Comparison of ENCODE assay signal across 8 cellular contexts in genomic region chr17:75404223-75404738, GRCh38. TPM values are rescaled to one million over a fixed set of nuclear protein-coding genes. Genes with fewer than 3 reads are reported as not detected.
DNase-seq lines count a peak whose midpoint lies in the region; ATAC-seq and TF ChIP-seq lines count a peak whose summit lies in the region.

No MANE protein-coding gene starts in this region.

- peak overlapping the region; percentile 90 for H3K4me3 Mint-ChIP-seq in activated CD4-positive, alpha-beta T cell treated with anti-CD3 and anti-CD28 coated beads for 36 hours

- peak overlapping the region; percentile 88 to 99 for H3K27ac ChIP-seq in left lung

- H3K27me3 Mint-ChIP-seq in activated CD4-positive, alpha-beta T cell treated with anti-CD3 and anti-CD28 coated beads for 36 hours, result no peaks in the 10 kb centered on the region

- DNase-seq in AG04449 (ENCODE audit: low read depth, low spot score), result no peak
- DNase-seq in GM20000 (ENCODE audit: low spot score), result peak; percentile 63
- DNase-seq in NCI-H460 (ENCODE audit: extremely low read depth, low read depth), result peak; percentile 74
- peak; percentile 76 for DNase-seq in activated CD4-positive, alpha-beta T cell treated with anti-CD3 and anti-CD28 coated beads for 36 hours
- peak; percentile 87 for DNase-seq in dermis blood vessel endothelial cell
- peak in 1 of 2 donors; percentile 55 for DNase-seq in left lung
- peak; percentile 40 for DNase-seq in stimulated activated CD4-positive, alpha-beta T cell treated with anti-CD3 and anti-CD28 coated beads, Interleukin-4, amount 100 ng/mL, for 1 hour

- H3K9me3 Mint-ChIP-seq in activated CD4-positive, alpha-beta T cell treated with anti-CD3 and anti-CD28 coated beads for 36 hours (ENCODE audit: low read depth), result no peaks in the 10 kb centered on the region

- H3K4me1 ChIP-seq in left lung, result peaks cover 9 to 55% of the 10 kb centered on the region in 2 donors

- ATAC-seq in activated CD4-positive, alpha-beta T cell treated with anti-CD3 and anti-CD28 coated beads for 36 hours, result peak; percentile 18
- ATAC-seq in left lung (peak; percentile 43), HG02763 (IDR thresholded peaks at IDR 0.05; ENCODE audit: unreplicated experiment) (no peak)

- H3K9me3 ChIP-seq in left lung, result no peaks in the 10 kb centered on the region

- CTCF ChIA-PET in AG04449 (lab: Yijun Ruan, JAX), result interaction anchor here (0.7 to 8.6 kb wide), 10 partner anchors 11 to 163 kb away, joined by 3 to 148 read pairs (median 6); partner anchors contain the start of genes MIF4GD and SLC25A19
- CTCF ChIA-PET in activated CD4-positive, alpha-beta T cell treated with anti-CD3 and anti-CD28 coated beads for 36 hours (lab: Charles Lee), result interaction anchor here (0.7 to 3.5 kb wide), 13 partner anchors 9 to 134 kb away, joined by 3 to 16 read pairs (median 3); partner anchors contain the start of gene SLC25A19

- peaks cover 16% of the 10 kb centered on the region for H3K36me3 Mint-ChIP-seq in activated CD4-positive, alpha-beta T cell treated with anti-CD3 and anti-CD28 coated beads for 36 hours (ENCODE audit: low read depth)

- H3K36me3 ChIP-seq in left lung, result no peaks in the 10 kb centered on the region

- peak; percentile 92 for TF ChIP-seq CTCF in AG04449 (IDR thresholded peaks at IDR 0.05; ENCODE audit: insufficient read depth, low read length, missing control alignments)
- peak; percentile 51 for TF ChIP-seq CTCF in GM20000 (IDR thresholded peaks at IDR 0.05; ENCODE audit: extremely low read depth, missing control alignments)
- peak; percentile 67 to 68 for TF ChIP-seq CTCF in left lung (IDR thresholded peaks at IDR 0.05)

- peak overlapping the region; percentile 96 for H3K27ac Mint-ChIP-seq in activated CD4-positive, alpha-beta T cell treated with anti-CD3 and anti-CD28 coated beads for 36 hours

- intact Hi-C loops in activated CD4-positive, alpha-beta T cell treated with anti-CD3 and anti-CD28 coated beads for 36 hours (cut with DNase I, micrococcal nuclease), result loop anchor here (1.0 to 2.0 kb wide), 8 partner anchors 10 to 133 kb away; partner anchors contain the start of genes MIF4GD (in 1 of the 2) and SLC25A19 (in 1 of the 2)
- intact Hi-C loops in left lung (cut with DNase I), result loop anchor here in 1 of 2 donors (5.0 kb wide), 1 partner anchor 77 kb away; no protein-coding TSS in a partner anchor

- peak overlapping the region; percentile 93 for H3K4me3 ChIP-seq in AG04449 (ENCODE audit: low read depth, low read length)
- peak overlapping the region; percentile 89 to 99 for H3K4me3 ChIP-seq in left lung

- H3K27me3 ChIP-seq in left lung, result no peaks in the 10 kb centered on the region

- POLR2A ChIA-PET in AG04449 (lab: Yijun Ruan, JAX), result interaction anchor here (2.3 kb wide), 1 partner anchor 10 kb away, joined by 13 read pairs; no protein-coding TSS in a partner anchor
- POLR2A ChIA-PET in activated CD4-positive, alpha-beta T cell treated with anti-CD3 and anti-CD28 coated beads for 36 hours (lab: Charles Lee), result interaction anchor here (0.6 kb wide), 1 partner anchor 81 kb away, joined by 3 read pairs; no protein-coding TSS in a partner anchor

- peaks cover 38% of the 10 kb centered on the region for H3K4me1 Mint-ChIP-seq in activated CD4-positive, alpha-beta T cell treated with anti-CD3 and anti-CD28 coated beads for 36 hours

RNA-seq across cellular contexts. Expression of gene GRB2, which starts 1.2 kb away (rescaled TPM):
- 92.0 and 95.9 TPM in 2 replicates for total RNA-seq in NCI-H460 (2014; rRNA removed; shearing (Covaris generic))
- polyA plus RNA-seq in NCI-H460 (2014; cell fraction: nucleus; rRNA removed), result 70.2 and 89.7 TPM in 2 replicates
- total RNA-seq in activated CD4-positive, alpha-beta T cell treated with anti-CD3 and anti-CD28 coated beads for 36 hours, result 100 to 1,000 TPM; 157 to 168 TPM
- total RNA-seq in dermis blood vessel endothelial cell (91.2 and 124 TPM in 2 replicates), left lung (100 to 1,000 TPM; 110 to 214 TPM)

RNA-seq across cellular contexts. Expression of gene TMEM94, which starts 52.2 kb away (rescaled TPM):
- 39.8 and 49.8 TPM in 2 replicates for total RNA-seq in NCI-H460 (2014; rRNA removed; shearing (Covaris generic))
- 108 and 230 TPM in 2 replicates for polyA plus RNA-seq in NCI-H460 (2014; cell fraction: nucleus; rRNA removed)
- 10 to 100 TPM; 51.4 to 62.5 TPM for total RNA-seq in activated CD4-positive, alpha-beta T cell treated with anti-CD3 and anti-CD28 coated beads for 36 hours
- 50.4 and 70.6 TPM in 2 replicates for total RNA-seq in dermis blood vessel endothelial cell
- 10 to 100 TPM; 68.4 to 74.3 TPM for total RNA-seq in left lung
